1 cellular context compared by ENCODE assay signal in the genomic region with DNA sequence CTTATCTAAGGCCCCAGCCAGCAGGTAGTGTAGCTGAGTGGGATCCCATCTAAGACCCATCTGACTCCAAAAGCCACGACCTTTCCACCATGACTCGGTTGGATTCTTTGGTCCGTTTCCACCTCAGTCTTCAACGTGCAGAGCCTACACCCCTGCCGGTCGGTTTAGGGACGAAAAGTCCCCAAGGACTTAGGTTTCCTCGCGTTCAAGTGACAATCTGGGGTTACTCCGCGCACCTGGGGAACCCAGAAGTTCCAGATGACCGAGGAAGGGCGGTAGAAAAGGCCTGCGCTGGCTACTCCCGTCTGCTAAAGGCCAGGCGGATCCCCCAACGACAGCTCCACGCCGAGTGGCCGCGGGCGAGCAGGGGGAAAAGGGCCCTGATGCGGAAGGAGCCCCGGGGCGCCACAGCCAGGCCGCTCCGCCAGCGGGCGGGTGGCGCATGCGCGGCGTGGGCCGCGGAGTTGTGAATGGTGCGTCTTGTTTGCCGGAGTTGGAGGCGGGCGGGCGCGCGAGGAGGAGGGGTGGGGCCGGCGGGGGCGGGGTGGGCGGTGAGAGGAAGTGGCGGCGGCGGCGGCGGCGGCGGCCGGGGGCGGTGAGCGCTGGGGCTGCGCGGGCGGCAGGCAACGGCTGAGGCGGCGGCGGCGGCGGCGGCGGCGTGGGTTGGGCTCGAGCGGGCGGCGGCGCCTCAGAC.
TF ChIP-seq lines count a peak whose summit lies in the region.

A gene (plus strand): TSS at position 595 of the 694 bp plus-strand sequence. CDS start 259 bp downstream, outside the sequence.

TF ChIP-seq in HepG2, 621 proteins besides CTCF, POLR2A, EP300 and RAD21 (continued from another document and continues in another):
- TF ChIP-seq, protein P1, sequence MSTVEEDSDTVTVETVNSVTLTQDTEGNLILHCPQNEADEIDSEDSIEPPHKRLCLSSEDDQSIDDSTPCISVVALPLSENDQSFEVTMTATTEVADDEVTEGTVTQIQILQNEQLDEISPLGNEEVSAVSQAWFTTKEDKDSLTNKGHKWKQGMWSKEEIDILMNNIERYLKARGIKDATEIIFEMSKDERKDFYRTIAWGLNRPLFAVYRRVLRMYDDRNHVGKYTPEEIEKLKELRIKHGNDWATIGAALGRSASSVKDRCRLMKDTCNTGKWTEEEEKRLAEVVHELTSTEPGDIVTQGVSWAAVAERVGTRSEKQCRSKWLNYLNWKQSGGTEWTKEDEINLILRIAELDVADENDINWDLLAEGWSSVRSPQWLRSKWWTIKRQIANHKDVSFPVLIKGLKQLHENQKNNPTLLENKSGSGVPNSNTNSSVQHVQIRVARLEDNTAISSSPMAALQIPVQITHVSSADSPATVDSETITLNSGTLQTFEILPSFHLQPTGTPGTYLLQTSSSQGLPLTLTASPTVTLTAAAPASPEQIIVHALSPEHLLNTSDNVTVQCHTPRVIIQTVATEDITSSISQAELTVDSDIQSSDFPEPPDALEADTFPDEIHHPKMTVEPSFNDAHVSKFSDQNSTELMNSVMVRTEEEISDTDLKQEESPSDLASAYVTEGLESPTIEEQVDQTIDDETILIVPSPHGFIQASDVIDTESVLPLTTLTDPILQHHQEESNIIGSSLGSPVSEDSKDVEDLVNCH (CRISPR knock-in tag; IDR thresholded peaks at IDR 0.05), result 0 out of 2 replicates have a peak, but pooled peaks have one; percentile 41
- peak; percentile 83; the same call in 1 of the 2 replicates for TF ChIP-seq ZFP41 (CRISPR knock-in tag; IDR thresholded peaks at IDR 0.05; ENCODE audit: borderline replicate concordance)
- TF ChIP-seq, protein P2, sequence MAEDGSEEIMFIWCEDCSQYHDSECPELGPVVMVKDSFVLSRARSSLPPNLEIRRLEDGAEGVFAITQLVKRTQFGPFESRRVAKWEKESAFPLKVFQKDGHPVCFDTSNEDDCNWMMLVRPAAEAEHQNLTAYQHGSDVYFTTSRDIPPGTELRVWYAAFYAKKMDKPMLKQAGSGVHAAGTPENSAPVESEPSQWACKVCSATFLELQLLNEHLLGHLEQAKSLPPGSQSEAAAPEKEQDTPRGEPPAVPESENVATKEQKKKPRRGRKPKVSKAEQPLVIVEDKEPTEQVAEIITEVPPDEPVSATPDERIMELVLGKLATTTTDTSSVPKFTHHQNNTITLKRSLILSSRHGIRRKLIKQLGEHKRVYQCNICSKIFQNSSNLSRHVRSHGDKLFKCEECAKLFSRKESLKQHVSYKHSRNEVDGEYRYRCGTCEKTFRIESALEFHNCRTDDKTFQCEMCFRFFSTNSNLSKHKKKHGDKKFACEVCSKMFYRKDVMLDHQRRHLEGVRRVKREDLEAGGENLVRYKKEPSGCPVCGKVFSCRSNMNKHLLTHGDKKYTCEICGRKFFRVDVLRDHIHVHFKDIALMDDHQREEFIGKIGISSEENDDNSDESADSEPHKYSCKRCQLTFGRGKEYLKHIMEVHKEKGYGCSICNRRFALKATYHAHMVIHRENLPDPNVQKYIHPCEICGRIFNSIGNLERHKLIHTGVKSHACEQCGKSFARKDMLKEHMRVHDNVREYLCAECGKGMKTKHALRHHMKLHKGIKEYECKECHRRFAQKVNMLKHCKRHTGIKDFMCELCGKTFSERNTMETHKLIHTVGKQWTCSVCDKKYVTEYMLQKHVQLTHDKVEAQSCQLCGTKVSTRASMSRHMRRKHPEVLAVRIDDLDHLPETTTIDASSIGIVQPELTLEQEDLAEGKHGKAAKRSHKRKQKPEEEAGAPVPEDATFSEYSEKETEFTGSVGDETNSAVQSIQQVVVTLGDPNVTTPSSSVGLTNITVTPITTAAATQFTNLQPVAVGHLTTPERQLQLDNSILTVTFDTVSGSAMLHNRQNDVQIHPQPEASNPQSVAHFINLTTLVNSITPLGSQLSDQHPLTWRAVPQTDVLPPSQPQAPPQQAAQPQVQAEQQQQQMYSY (CRISPR knock-in tag; IDR thresholded peaks at IDR 0.05), result no peak
- peak; percentile 86; the same call in 1 of the 2 replicates for TF ChIP-seq STAT5B (CRISPR knock-in tag; IDR thresholded peaks at IDR 0.05)
- TF ChIP-seq CBFB (CRISPR knock-in tag; IDR thresholded peaks at IDR 0.05), result peak; percentile 71; the same call in 1 of the 2 replicates
- no peak; the same call in 1 of the 2 replicates for TF ChIP-seq DMAP1 (CRISPR knock-in tag; IDR thresholded peaks at IDR 0.05)
- TF ChIP-seq, protein P3, sequence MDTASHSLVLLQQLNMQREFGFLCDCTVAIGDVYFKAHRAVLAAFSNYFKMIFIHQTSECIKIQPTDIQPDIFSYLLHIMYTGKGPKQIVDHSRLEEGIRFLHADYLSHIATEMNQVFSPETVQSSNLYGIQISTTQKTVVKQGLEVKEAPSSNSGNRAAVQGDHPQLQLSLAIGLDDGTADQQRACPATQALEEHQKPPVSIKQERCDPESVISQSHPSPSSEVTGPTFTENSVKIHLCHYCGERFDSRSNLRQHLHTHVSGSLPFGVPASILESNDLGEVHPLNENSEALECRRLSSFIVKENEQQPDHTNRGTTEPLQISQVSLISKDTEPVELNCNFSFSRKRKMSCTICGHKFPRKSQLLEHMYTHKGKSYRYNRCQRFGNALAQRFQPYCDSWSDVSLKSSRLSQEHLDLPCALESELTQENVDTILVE (CRISPR knock-in tag; IDR thresholded peaks at IDR 0.05), result no peak; the same call in none of the 2 replicates
- TF ChIP-seq CAMTA2 (CRISPR knock-in tag; IDR thresholded peaks at IDR 0.05; ENCODE audit: borderline replicate concordance), result peak; percentile 90; the same call in 1 of the 2 replicates
- TF ChIP-seq ZNF33A (CRISPR knock-in tag; IDR thresholded peaks at IDR 0.05; ENCODE audit: borderline replicate concordance), result no peak
- TF ChIP-seq KLF11 (CRISPR knock-in tag; IDR thresholded peaks at IDR 0.05), result peak; percentile 67; the same call in 1 of the 2 replicates
- no peak for TF ChIP-seq PLRG1 (conservative IDR thresholded peaks at IDR 0.05)
- TF ChIP-seq, protein P4, sequence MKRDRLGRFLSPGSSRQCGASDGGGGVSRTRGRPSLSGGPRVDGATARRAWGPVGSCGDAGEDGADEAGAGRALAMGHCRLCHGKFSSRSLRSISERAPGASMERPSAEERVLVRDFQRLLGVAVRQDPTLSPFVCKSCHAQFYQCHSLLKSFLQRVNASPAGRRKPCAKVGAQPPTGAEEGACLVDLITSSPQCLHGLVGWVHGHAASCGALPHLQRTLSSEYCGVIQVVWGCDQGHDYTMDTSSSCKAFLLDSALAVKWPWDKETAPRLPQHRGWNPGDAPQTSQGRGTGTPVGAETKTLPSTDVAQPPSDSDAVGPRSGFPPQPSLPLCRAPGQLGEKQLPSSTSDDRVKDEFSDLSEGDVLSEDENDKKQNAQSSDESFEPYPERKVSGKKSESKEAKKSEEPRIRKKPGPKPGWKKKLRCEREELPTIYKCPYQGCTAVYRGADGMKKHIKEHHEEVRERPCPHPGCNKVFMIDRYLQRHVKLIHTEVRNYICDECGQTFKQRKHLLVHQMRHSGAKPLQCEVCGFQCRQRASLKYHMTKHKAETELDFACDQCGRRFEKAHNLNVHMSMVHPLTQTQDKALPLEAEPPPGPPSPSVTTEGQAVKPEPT (CRISPR knock-in tag; IDR thresholded peaks at IDR 0.05; ENCODE audit: low read depth), result peak; percentile 89; the same call in 1 of the 2 replicates
- peak; percentile 96 for TF ChIP-seq DR1 (CRISPR knock-in tag; IDR thresholded peaks at IDR 0.05)
- TF ChIP-seq, protein P5, sequence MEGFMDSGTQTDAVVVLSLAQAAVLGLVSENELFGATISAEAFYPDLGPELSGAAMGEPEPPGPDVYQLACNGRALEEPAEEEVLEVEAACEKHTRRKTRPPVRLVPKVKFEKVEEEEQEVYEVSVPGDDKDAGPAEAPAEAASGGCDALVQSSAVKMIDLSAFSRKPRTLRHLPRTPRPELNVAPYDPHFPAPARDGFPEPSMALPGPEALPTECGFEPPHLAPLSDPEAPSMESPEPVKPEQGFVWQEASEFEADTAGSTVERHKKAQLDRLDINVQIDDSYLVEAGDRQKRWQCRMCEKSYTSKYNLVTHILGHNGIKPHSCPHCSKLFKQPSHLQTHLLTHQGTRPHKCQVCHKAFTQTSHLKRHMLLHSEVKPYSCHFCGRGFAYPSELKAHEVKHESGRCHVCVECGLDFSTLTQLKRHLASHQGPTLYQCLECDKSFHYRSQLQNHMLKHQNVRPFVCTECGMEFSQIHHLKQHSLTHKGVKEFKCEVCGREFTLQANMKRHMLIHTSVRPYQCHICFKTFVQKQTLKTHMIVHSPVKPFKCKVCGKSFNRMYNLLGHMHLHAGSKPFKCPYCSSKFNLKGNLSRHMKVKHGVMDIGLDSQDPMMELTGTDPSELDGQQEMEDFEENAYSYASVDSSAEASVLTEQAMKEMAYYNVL (CRISPR knock-in tag; IDR thresholded peaks at IDR 0.05; ENCODE audit: borderline replicate concordance), result peak; percentile 87; the same call in 1 of the 2 replicates
- peak; percentile 71 for TF ChIP-seq ZNF331 (CRISPR knock-in tag; IDR thresholded peaks at IDR 0.05)
- no peak for TF ChIP-seq TEAD2 (CRISPR knock-in tag; IDR thresholded peaks at IDR 0.05)
- TF ChIP-seq, protein P6, sequence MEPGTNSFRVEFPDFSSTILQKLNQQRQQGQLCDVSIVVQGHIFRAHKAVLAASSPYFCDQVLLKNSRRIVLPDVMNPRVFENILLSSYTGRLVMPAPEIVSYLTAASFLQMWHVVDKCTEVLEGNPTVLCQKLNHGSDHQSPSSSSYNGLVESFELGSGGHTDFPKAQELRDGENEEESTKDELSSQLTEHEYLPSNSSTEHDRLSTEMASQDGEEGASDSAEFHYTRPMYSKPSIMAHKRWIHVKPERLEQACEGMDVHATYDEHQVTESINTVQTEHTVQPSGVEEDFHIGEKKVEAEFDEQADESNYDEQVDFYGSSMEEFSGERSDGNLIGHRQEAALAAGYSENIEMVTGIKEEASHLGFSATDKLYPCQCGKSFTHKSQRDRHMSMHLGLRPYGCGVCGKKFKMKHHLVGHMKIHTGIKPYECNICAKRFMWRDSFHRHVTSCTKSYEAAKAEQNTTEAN (CRISPR knock-in tag; conservative IDR thresholded peaks at IDR 0.05), result peak; percentile 84
- peak; percentile 71 for TF ChIP-seq HNRNPLL (IDR thresholded peaks at IDR 0.05; ENCODE audit: low read depth, low read length, poor library complexity, severe bottlenecking)
- TF ChIP-seq ZNF501 (CRISPR knock-in tag; IDR thresholded peaks at IDR 0.05), result peak; percentile 93
- TF ChIP-seq ZNF205 (CRISPR knock-in tag; IDR thresholded peaks at IDR 0.05), result peak; percentile 73
- TF ChIP-seq ZFP82 (CRISPR knock-in tag; IDR thresholded peaks at IDR 0.05; ENCODE audit: borderline replicate concordance), result no peak; the same call in 1 of the 2 replicates
- no peak for TF ChIP-seq NFE2L1 (CRISPR knock-in tag; IDR thresholded peaks at IDR 0.05; ENCODE audit: borderline replicate concordance)
- peak; percentile 41; the same call in 1 of the 2 replicates for TF ChIP-seq TBX3 (IDR thresholded peaks at IDR 0.05; ENCODE audit: borderline replicate concordance)
- peak; percentile 93 for TF ChIP-seq SNAI1 (CRISPR knock-in tag; IDR thresholded peaks at IDR 0.05; ENCODE audit: borderline replicate concordance)
- TF ChIP-seq, protein P7, sequence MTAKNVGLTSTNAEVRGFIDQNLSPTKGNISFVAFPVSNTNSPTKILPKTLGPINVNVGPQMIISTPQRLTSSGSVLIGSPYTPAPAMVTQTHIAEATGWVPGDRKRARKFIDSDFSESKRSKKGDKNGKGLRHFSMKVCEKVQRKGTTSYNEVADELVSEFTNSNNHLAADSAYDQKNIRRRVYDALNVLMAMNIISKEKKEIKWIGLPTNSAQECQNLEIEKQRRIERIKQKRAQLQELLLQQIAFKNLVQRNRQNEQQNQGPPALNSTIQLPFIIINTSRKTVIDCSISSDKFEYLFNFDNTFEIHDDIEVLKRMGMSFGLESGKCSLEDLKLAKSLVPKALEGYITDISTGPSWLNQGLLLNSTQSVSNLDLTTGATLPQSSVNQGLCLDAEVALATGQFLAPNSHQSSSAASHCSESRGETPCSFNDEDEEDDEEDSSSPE (CRISPR knock-in tag; IDR thresholded peaks at IDR 0.05), result peak; percentile 77
- TF ChIP-seq GABPA (IDR thresholded peaks at IDR 0.05; ENCODE audit: low read depth, low read length), result peak; percentile 50; the same call in 1 of the 2 replicates
- TF ChIP-seq GABPA (CRISPR knock-in tag; IDR thresholded peaks at IDR 0.05; ENCODE audit: low read depth), result peak; percentile 35
- peak; percentile 77 for TF ChIP-seq YEATS2 (CRISPR knock-in tag; IDR thresholded peaks at IDR 0.05; ENCODE audit: borderline replicate concordance)
- no peak for TF ChIP-seq ZNF713 (CRISPR knock-in tag; IDR thresholded peaks at IDR 0.05)
- TF ChIP-seq CEBPB (IDR thresholded peaks at IDR 0.05; ENCODE audit: borderline replicate concordance, low read depth, low read length), result no peak
- TF ChIP-seq ZNF326 (CRISPR knock-in tag; IDR thresholded peaks at IDR 0.05; ENCODE audit: borderline replicate concordance), result no peak
- TF ChIP-seq ZNF468 (CRISPR knock-in tag; IDR thresholded peaks at IDR 0.05), result no peak
- TF ChIP-seq, protein P8, sequence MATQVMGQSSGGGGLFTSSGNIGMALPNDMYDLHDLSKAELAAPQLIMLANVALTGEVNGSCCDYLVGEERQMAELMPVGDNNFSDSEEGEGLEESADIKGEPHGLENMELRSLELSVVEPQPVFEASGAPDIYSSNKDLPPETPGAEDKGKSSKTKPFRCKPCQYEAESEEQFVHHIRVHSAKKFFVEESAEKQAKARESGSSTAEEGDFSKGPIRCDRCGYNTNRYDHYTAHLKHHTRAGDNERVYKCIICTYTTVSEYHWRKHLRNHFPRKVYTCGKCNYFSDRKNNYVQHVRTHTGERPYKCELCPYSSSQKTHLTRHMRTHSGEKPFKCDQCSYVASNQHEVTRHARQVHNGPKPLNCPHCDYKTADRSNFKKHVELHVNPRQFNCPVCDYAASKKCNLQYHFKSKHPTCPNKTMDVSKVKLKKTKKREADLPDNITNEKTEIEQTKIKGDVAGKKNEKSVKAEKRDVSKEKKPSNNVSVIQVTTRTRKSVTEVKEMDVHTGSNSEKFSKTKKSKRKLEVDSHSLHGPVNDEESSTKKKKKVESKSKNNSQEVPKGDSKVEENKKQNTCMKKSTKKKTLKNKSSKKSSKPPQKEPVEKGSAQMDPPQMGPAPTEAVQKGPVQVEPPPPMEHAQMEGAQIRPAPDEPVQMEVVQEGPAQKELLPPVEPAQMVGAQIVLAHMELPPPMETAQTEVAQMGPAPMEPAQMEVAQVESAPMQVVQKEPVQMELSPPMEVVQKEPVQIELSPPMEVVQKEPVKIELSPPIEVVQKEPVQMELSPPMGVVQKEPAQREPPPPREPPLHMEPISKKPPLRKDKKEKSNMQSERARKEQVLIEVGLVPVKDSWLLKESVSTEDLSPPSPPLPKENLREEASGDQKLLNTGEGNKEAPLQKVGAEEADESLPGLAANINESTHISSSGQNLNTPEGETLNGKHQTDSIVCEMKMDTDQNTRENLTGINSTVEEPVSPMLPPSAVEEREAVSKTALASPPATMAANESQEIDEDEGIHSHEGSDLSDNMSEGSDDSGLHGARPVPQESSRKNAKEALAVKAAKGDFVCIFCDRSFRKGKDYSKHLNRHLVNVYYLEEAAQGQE (IDR thresholded peaks at IDR 0.05; ENCODE audit: borderline replicate concordance in 1 of 2, low read depth in 1 of 2, low read length in 2 of 2), result peak in 1 of 2 experiments; percentile 65; a peak in 1 of 4 replicates
- peak; percentile 76; the same call in 1 of the 2 replicates for TF ChIP-seq MAZ (IDR thresholded peaks at IDR 0.05; ENCODE audit: borderline replicate concordance, low read depth, low read length)
- peak; percentile 84 for TF ChIP-seq MAZ (CRISPR knock-in tag; IDR thresholded peaks at IDR 0.05; ENCODE audit: low read depth)
- TF ChIP-seq SNAPC2 (CRISPR knock-in tag; IDR thresholded peaks at IDR 0.05), result no peak
- no peak for TF ChIP-seq ZNF780A (CRISPR knock-in tag; IDR thresholded peaks at IDR 0.05)
